ENCODE assay signal across 8 cellular contexts in the genomic region with DNA sequence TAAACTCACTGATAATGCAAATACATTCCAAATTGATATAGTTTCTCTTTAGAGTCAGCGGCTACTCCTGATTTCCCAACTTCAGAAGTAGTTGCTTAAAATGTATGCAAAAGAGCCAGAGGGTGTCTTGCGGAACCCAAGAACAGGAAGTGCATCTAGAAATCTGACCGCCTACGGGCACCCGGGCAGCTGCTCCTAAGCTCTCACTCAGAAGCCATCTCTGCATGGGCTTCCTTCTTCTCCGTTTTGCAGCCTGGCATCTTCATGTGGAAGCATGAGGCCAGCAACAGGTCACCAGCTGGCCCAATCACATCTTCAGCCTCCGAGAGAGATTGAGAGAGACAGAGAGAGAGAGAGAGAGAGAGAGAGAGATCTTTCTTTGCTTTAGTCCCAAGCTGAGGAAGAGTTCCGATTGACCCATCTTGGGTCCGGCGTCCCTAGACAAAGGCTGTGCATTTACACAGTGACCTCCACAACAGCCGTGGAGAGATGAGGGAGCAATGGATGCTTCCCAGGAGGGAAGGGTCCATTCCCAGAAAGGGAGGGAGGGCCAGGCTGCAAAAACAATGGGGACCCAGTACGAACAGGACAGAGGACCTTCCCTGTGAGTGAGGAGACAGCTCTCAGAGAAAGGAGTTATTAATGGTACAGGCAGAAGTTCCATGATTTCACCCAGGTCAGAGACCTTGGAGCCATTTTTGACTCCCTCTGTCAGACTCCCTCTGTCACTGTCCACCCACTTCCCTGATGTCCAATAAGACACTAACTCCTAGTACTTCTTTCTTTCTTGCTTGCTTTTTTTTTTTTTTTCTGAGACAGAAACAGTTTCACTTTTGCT.
DNase-seq lines count a peak whose midpoint lies in the region; ATAC-seq lines count a peak whose summit lies in the region.

No MANE protein-coding gene starts in this region.

- H3K27ac Mint-ChIP-seq in effector memory CD8-positive, alpha-beta T cell, result no peak overlapping the region

- DNase-seq in NOMO-1 (lab: John Stamatoyannopoulos, UW; ENCODE audit: unreplicated experiment in 2 of 2) (peak; percentile 97 to 98), islet precursor cell (no peak), NCI-H524 (lab: John Stamatoyannopoulos, UW) (no peak), NCI-H1417 (lab: John Stamatoyannopoulos, UW) (no peak)
- DNase-seq in effector memory CD8-positive, alpha-beta T cell, result no peak

- no peaks in the 10 kb centered on the region for H3K9me3 Mint-ChIP-seq in effector memory CD8-positive, alpha-beta T cell

- H3K36me3 ChIP-seq in subcutaneous abdominal adipose tissue (ENCODE audit: control insufficient read depth in 5 of 5, insufficient read depth in 5 of 5, low read length in 5 of 5), result no peaks in the 10 kb centered on the region

- H3K4me3 ChIP-seq in subcutaneous abdominal adipose tissue (ENCODE audit: low read depth in 1 of 5, low read length in 5 of 5), result peak overlapping the region in 4 of 5 donors; percentile 27 to 54 (median 42)

- peaks cover 8 to 12% of the 10 kb centered on the region in 2 donors for H3K4me1 Mint-ChIP-seq in effector memory CD8-positive, alpha-beta T cell (ENCODE audit: low read depth in 2 of 2)

- ATAC-seq in GM18870 (IDR thresholded peaks at IDR 0.05; ENCODE audit: unreplicated experiment) (peak; percentile 81), HG02571 (IDR thresholded peaks at IDR 0.05; ENCODE audit: unreplicated experiment) (peak; percentile 87)
- ATAC-seq in effector memory CD8-positive, alpha-beta T cell (replicated peaks), result peak; percentile 54

- no peak overlapping the region for H3K27ac ChIP-seq in subcutaneous abdominal adipose tissue (ENCODE audit: low read depth, low read length)

- no peaks in the 10 kb centered on the region for H3K27me3 ChIP-seq in subcutaneous abdominal adipose tissue (ENCODE audit: control insufficient read depth in 5 of 5, insufficient read depth in 4 of 5, low read length in 5 of 5)

- H3K36me3 Mint-ChIP-seq in effector memory CD8-positive, alpha-beta T cell (ENCODE audit: insufficient read depth), result peaks cover 3% of the 10 kb centered on the region

- H3K9ac ChIP-seq in subcutaneous abdominal adipose tissue (ENCODE audit: low read length in 5 of 5), result peak overlapping the region in 1 of 5 donors; percentile 35

- H3K4me1 ChIP-seq in subcutaneous abdominal adipose tissue (ENCODE audit: control insufficient read depth in 5 of 5, insufficient read depth in 5 of 5, low read length in 5 of 5), result peaks cover 0 to 36% (median 33%) of the 10 kb centered on the region in 5 donors

- H3K4me3 Mint-ChIP-seq in effector memory CD8-positive, alpha-beta T cell, result peak overlapping the region; percentile 47 to 55

- H3K27me3 Mint-ChIP-seq in effector memory CD8-positive, alpha-beta T cell, result peaks cover 21 to 40% of the 10 kb centered on the region in 2 donors

- H3K9me3 ChIP-seq in subcutaneous abdominal adipose tissue (ENCODE audit: control insufficient read depth in 5 of 5, low read length in 5 of 5), result no peaks in the 10 kb centered on the region

Comparison
In these comparisons a context has a peak if more than half of its experiments do, and no peak if none do; other contexts are left out.
1. DNase-seq: peak in NOMO-1 (2 of 2); none in effector memory CD8-positive, alpha-beta T cell (0 of 3), islet precursor cell (single experiment), NCI-H524 (0 of 2) and NCI-H1417 (0 of 3).
2. Peak in every context shown above with its lines, with median percentiles within 50 percentile points of each other: ATAC-seq.